Comparison of ENCODE assay signal across 8 cellular contexts in genomic region chr19:18294467-18294864, GRCh38.
DNase-seq lines count a peak whose midpoint lies in the region; ATAC-seq lines count a peak whose summit lies in the region.

No MANE protein-coding gene starts in this region.

- no peak overlapping the region for H3K4me3 ChIP-seq in NT2/D1 (ENCODE audit: insufficient read length, low read depth)

- H3K4me1 ChIP-seq in NT2/D1 (ENCODE audit: insufficient read depth, insufficient read length): peaks cover 20% of the 10 kb centered on the region

- no peak for ATAC-seq in HG03457 (IDR thresholded peaks at IDR 0.05; ENCODE audit: unreplicated experiment)
- ATAC-seq in HG02571 (IDR thresholded peaks at IDR 0.05; ENCODE audit: unreplicated experiment): no peak

- peak overlapping the region; percentile 46 for H3K9ac ChIP-seq in NT2/D1 (ENCODE audit: insufficient read length, low read depth)

- H3K36me3 ChIP-seq in NT2/D1 (ENCODE audit: insufficient read depth, insufficient read length, low read length): no peaks in the 10 kb centered on the region

- peak; percentile 44 for DNase-seq in CD1c-positive myeloid dendritic cell (ENCODE audit: extremely low spot score)
- DNase-seq in NT2/D1 (ENCODE audit: low read depth, low spot score): no peak
- peak; percentile 87 for DNase-seq in activated gamma-delta T cell treated with anti-CD3 and anti-CD28 coated beads, Interleukin-2, amount 50 U/mL, for 16 hours (ENCODE audit: low read depth)
- DNase-seq in left kidney (ENCODE audit: low read depth, low spot score): peak; percentile 72
- peak; percentile 80 to 84 for DNase-seq in stimulated activated CD8-positive, alpha-beta memory T cell treated with anti-CD3 and anti-CD28 coated beads, Interleukin-4, amount 100 ng/mL, for 1 hour (ENCODE audit: low read depth in 2 of 2, low spot score in 1 of 2)
- DNase-seq in GF-D8 (lab: John Stamatoyannopoulos, UW): no peak

- no peaks in the 10 kb centered on the region for H3K27me3 ChIP-seq in NT2/D1 (ENCODE audit: insufficient read depth, insufficient read length)

- no peaks in the 10 kb centered on the region for H3K9me3 ChIP-seq in NT2/D1 (ENCODE audit: insufficient read depth, low read length)

Comparison
In these comparisons a context has a peak if more than half of its experiments do, and no peak if none do; other contexts are left out.
1. DNase-seq: peak in CD1c-positive myeloid dendritic cell (single experiment), activated gamma-delta T cell treated with anti-CD3 and anti-CD28 coated beads, Interleukin-2, amount 50 U/mL, for 16 hours (single experiment), left kidney (single experiment) and stimulated activated CD8-positive, alpha-beta memory T cell treated with anti-CD3 and anti-CD28 coated beads, Interleukin-4, amount 100 ng/mL, for 1 hour (2 of 2); none in NT2/D1 (single experiment) and GF-D8 (single experiment).